ENCODE assay signal across 20 cellular contexts in the genomic region with DNA sequence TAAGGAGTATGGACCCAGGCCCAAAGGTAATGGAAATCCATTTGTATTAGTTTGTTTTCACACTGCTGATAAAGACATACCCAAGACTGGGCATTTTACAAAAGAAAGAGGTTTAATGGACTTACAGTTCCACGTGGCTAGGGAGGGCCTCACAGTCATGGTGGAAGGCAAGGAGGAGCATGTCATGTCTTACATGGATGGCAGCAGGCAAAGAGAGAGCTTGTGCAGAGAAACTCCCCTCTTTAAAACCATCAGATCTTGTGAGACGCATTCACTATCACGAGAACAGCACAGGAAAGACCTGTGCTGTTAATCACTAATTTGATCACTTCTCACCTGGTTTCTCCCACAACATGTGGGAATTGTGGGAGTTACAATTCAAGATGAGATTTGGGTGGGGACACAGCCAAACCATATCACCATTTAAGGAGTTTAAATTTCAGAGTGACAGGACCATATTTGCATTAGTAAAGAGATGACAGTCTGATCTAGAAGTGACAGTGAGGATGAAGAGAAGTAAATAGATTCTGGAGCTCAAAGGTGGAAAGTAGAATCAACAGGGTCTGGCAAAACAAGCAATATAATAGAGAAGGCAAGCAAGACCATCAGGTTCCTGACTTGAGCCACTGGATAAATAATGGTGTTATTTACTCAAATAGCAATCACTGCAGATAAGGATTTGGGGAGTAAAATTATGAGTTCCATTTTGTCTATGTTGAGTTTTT. TPM values are rescaled to one million over a fixed set of nuclear protein-coding genes. Genes with fewer than 3 reads are reported as not detected.
DNase-seq lines count a peak whose midpoint lies in the region; ATAC-seq, FAIRE-seq and TF ChIP-seq lines count a peak whose summit lies in the region.
"Had no signal": no experiment of that assay in that cellular context is flagged by ENCODE, and none has a peak within 500 bp of the region (broad histone marks: within the 10 kb centered on the region; RNA-seq: fewer than 3 reads in every experiment).

No MANE protein-coding gene starts in this region.

- no peak for TF ChIP-seq POLR2A in HepG2 (IDR thresholded peaks at IDR 0.05; ENCODE audit: insufficient read depth in 1 of 2, low read depth in 2 of 2, low read length in 2 of 2)
- no peak for TF ChIP-seq POLR2A in right lobe of liver (IDR thresholded peaks at IDR 0.05)

- H4K20me1 ChIP-seq in HepG2 (ENCODE audit: insufficient read depth, low read length), result no peaks in the 10 kb centered on the region
- H4K20me1 ChIP-seq: BLaER1 treated with 17β-estradiol and CSF1 and Interleukin-3, amounts not matched to agents 10 nM and 100 nM had no signal

- peak; percentile 77 for DNase-seq in HepG2 (ENCODE audit: low spot score)
- no peak for DNase-seq in right lobe of liver
- DNase-seq in mesendoderm, result no peak
- DNase-seq in aorta, result no peak
- DNase-seq in RWPE1 (ENCODE audit: low spot score), result no peak
- DNase-seq: AML-193; Caco-2; Calu3; CD4-positive, alpha-beta T cell; CD8-positive, alpha-beta T cell; DMS79 treated with DMSO at 0.1 percent for 48 hours; GF-D8 had no signal

- H3K4me2 ChIP-seq in HepG2 (ENCODE audit: low read depth, low read length), result no peak overlapping the region
- no peak overlapping the region for H3K4me2 ChIP-seq in mesendoderm (ENCODE audit: low read length)
- H3K4me2 ChIP-seq: A549; BLaER1 treated with 17β-estradiol and CSF1 and Interleukin-3, amounts not matched to agents 10 nM and 100 nM had no signal

- no TSS peak for BruUV-seq in HepG2 (replicated peaks; lab: Mats Ljungman, UMichigan)

- no peak for TF ChIP-seq RAD21 in HepG2 (CRISPR knock-in tag; IDR thresholded peaks at IDR 0.05)

- H3K9me3 ChIP-seq in HepG2 (ENCODE audit: low read length) (peaks cover 10% of the 10 kb centered on the region; the same call in 1 of the 2 replicates), right lobe of liver (no peaks in the 10 kb centered on the region), aorta (ENCODE audit: control insufficient read depth, low read length) (no peaks in the 10 kb centered on the region)
- H3K9me3 ChIP-seq: A549 had no signal

- H3K4me3 ChIP-seq in HepG2 (replicated peaks in 1 of 3; ENCODE audit: insufficient read depth in 1 of 3, low read depth in 2 of 3, low read length in 3 of 3) (no peak overlapping the region), right lobe of liver (no peak overlapping the region), mesendoderm (ENCODE audit: low read length) (no peak overlapping the region), aorta (ENCODE audit: low read length in 2 of 2) (no peak overlapping the region)
- H3K4me3 ChIP-seq: A549; BLaER1 treated with 17β-estradiol and CSF1 and Interleukin-3, amounts not matched to agents 10 nM and 100 nM had no signal

- peak overlapping the region; percentile 53 for H3K27ac ChIP-seq in HepG2 (ENCODE audit: extremely low read length, insufficient read depth, low read length)
- no peak overlapping the region for H3K27ac ChIP-seq in right lobe of liver
- H3K27ac ChIP-seq in mesendoderm (ENCODE audit: low read depth, low read length), result no peak overlapping the region
- H3K27ac ChIP-seq in aorta (ENCODE audit: low read depth in 1 of 2, low read length in 2 of 2), result no peak overlapping the region
- H3K27ac ChIP-seq in RWPE1, result no peak overlapping the region
- H3K27ac ChIP-seq: 22Rv1; A549; BLaER1 treated with 17β-estradiol and CSF1 and Interleukin-3, amounts not matched to agents 10 nM and 100 nM; C4-2B had no signal

- no peak overlapping the region for H2AK5ac ChIP-seq in mesendoderm (ENCODE audit: low read length)

- H2AFZ ChIP-seq in HepG2 (ENCODE audit: low read length), result no peak overlapping the region

- no peak overlapping the region for H4K8ac ChIP-seq in mesendoderm (ENCODE audit: low read depth, low read length)

- peaks cover 80% of the 10 kb centered on the region for H3K4me1 ChIP-seq in HepG2 (ENCODE audit: insufficient read depth, low read length)
- peaks cover 0 to 28% (median 6%) of the 10 kb centered on the region in 4 donors for H3K4me1 ChIP-seq in right lobe of liver
- H3K4me1 ChIP-seq in mesendoderm (ENCODE audit: control insufficient read depth, low read depth, low read length), result peaks cover 6% of the 10 kb centered on the region
- no peaks in the 10 kb centered on the region for H3K4me1 ChIP-seq in aorta (ENCODE audit: control insufficient read depth in 1 of 2, insufficient read depth in 2 of 2, low read length in 2 of 2)
- H3K4me1 ChIP-seq: A549; BLaER1 treated with 17β-estradiol and CSF1 and Interleukin-3, amounts not matched to agents 10 nM and 100 nM had no signal

- H3K79me2 ChIP-seq in HepG2 (ENCODE audit: insufficient read depth, low read length), result no peaks in the 10 kb centered on the region
- no peaks in the 10 kb centered on the region for H3K79me2 ChIP-seq in mesendoderm (ENCODE audit: control insufficient read depth, insufficient read depth, low read length)

- no peak overlapping the region for H2BK120ac ChIP-seq in mesendoderm (ENCODE audit: low read depth, low read length)

- no peak overlapping the region for H3K9ac ChIP-seq in HepG2 (ENCODE audit: insufficient read depth, low read depth, low read length)
- no peak overlapping the region for H3K9ac ChIP-seq in mesendoderm (ENCODE audit: low read length)
- H3K9ac ChIP-seq: BLaER1 treated with 17β-estradiol and CSF1 and Interleukin-3, amounts not matched to agents 10 nM and 100 nM had no signal

- ATAC-seq in HepG2 (0 out of 3 replicates have a peak, but pooled peaks have one; percentile 8), right lobe of liver (no peak), aorta (ENCODE audit: low FRiP score) (no peak)
- ATAC-seq: A549; CD8-positive, alpha-beta T cell had no signal

- H3K23ac ChIP-seq in mesendoderm (ENCODE audit: low read length), result no peak overlapping the region

- TF ChIP-seq EP300 in HepG2 (IDR thresholded peaks at IDR 0.05; ENCODE audit: low read depth in 2 of 2, low read length in 2 of 2) (peak in 1 of 2 experiments; percentile 68; a peak in 2 of 4 replicates), HepG2 (CRISPR knock-in tag; IDR thresholded peaks at IDR 0.05; ENCODE audit: borderline replicate concordance) (0 out of 2 replicates have a peak, but pooled peaks have one; percentile 26)

- no peak overlapping the region for H4K5ac ChIP-seq in mesendoderm (ENCODE audit: low read length)

- H3K36me3 ChIP-seq in HepG2 (replicated peaks in 1 of 2; ENCODE audit: control insufficient read depth in 1 of 2, insufficient read depth in 2 of 2, low read length in 2 of 2), result no peaks in the 10 kb centered on the region
- H3K36me3 ChIP-seq in right lobe of liver, result no peaks in the 10 kb centered on the region
- no peaks in the 10 kb centered on the region for H3K36me3 ChIP-seq in mesendoderm (ENCODE audit: control insufficient read depth, insufficient read depth, low read length)
- H3K36me3 ChIP-seq in aorta (ENCODE audit: control insufficient read depth in 1 of 2, insufficient read depth in 2 of 2, low read length in 1 of 2), result no peaks in the 10 kb centered on the region
- H3K36me3 ChIP-seq: BLaER1 treated with 17β-estradiol and CSF1 and Interleukin-3, amounts not matched to agents 10 nM and 100 nM had no signal

- no peaks in the 10 kb centered on the region for H3K79me1 ChIP-seq in mesendoderm (ENCODE audit: low read length)

- no peak overlapping the region for H3K18ac ChIP-seq in mesendoderm (ENCODE audit: low read length)

- TF ChIP-seq CTCF in HepG2 (CRISPR knock-in tag; IDR thresholded peaks at IDR 0.05) (no peak), right lobe of liver (IDR thresholded peaks at IDR 0.05) (no peak), RWPE1 (conservative IDR thresholded peaks at IDR 0.05; ENCODE audit: low read depth) (no peak)

- H2BK5ac ChIP-seq in mesendoderm (ENCODE audit: low read length), result no peak overlapping the region

- CTCF ChIA-PET in HepG2 (lab: Yijun Ruan, JAX; ENCODE audit: low intra/inter-chr PET ratio, low total read pairs), result interaction anchor here (0.6 kb wide), 1 partner anchor 43 kb away, joined by 3 read pairs; no protein-coding TSS in a partner anchor
- CTCF ChIA-PET in RWPE1 (lab: Yijun Ruan, JAX), result no interaction called here

- in situ Hi-C loops in HepG2 (cut with HindIII; ENCODE audit: extremely low pct_ligation_motif_present, low pct_unique_long_range_greater_than_20kb), result no loop called here

- peak overlapping the region; percentile 74 for H2BK15ac ChIP-seq in mesendoderm (replicated peaks; ENCODE audit: low read depth)

- no peaks in the 10 kb centered on the region for H3K27me3 ChIP-seq in HepG2 (ENCODE audit: control insufficient read depth in 1 of 2, insufficient read depth in 2 of 2, low read length in 2 of 2)
- H3K27me3 ChIP-seq in right lobe of liver, result no peaks in the 10 kb centered on the region
- no peaks in the 10 kb centered on the region for H3K27me3 ChIP-seq in mesendoderm (ENCODE audit: insufficient read depth, low read length, poor library complexity)
- no peaks in the 10 kb centered on the region for H3K27me3 ChIP-seq in aorta (ENCODE audit: control insufficient read depth in 1 of 2, insufficient read depth in 2 of 2, low read length in 1 of 2)

- 87% methylated on average over 3 of the region's 3 CpGs for WGBS in HepG2 (ENCODE audit: low lambda C conversion rate)
- WGBS in right lobe of liver (ENCODE audit: insufficient coverage, low coverage, low lambda C conversion rate, missing lambda C conversion rate), result 73% methylated on average over 3 of the region's 3 CpGs
- no CpG with 5 or more reads among the region's 3 CpGs for WGBS in mesendoderm (ENCODE audit: extremely low coverage, insufficient coverage, low lambda C conversion rate)
- 83 to 87% methylated on average over 3 of the region's 3 CpGs for WGBS in aorta, 2 donors

- FAIRE-seq in HepG2 (lab: Jason Lieb, UNC), result no peak
- FAIRE-seq: A549, D721Med, G401.6, GM12891, GM19239 had no signal

- no peak overlapping the region for H3K56ac ChIP-seq in mesendoderm (ENCODE audit: low read length)

- intact Hi-C loops in HepG2 (cut with micrococcal nuclease; ENCODE audit: unreplicated experiment) (no loop called here), right lobe of liver (cut with DNase I) (no loop called here), aorta (cut with DNase I) (no loop called here)

- no peak overlapping the region for H3K4ac ChIP-seq in mesendoderm (ENCODE audit: low read depth, low read length)

- POLR2A ChIA-PET in HepG2 (lab: Yijun Ruan, JAX) (interaction anchor here (0.6 to 1.2 kb wide), 2 partner anchors 38 kb away, joined by 3 to 4 read pairs; no protein-coding TSS in a partner anchor), RWPE1 (lab: Yijun Ruan, JAX; ENCODE audit: low non-redundant PET) (no interaction called here)

RNA-seq across cellular contexts. Expression of gene FAM169A, which starts 7.5 kb away (rescaled TPM):
- total RNA-seq in HepG2 (2016; rRNA removed; fragmentation: Illumina TruSeq; extraction: Trizol) (84.8 and 110 TPM in 2 replicates), right lobe of liver (1 to 10 TPM; 1.2 to 7.5 (median 4.1) TPM), aorta (1 to 10 TPM; 1.0 to 2.2 TPM)
- total RNA-seq in HepG2 (2016; cell fraction: cytosol; rRNA removed; fragmentation: Illumina TruSeq; extraction: Trizol; ENCODE audit: low read depth), result 657 and 772 TPM in 2 replicates
- total RNA-seq in HepG2 (2016; cell fraction: insoluble cytoplasmic fraction; rRNA removed; fragmentation: Illumina TruSeq; extraction: Trizol), result 82.4 and 105 TPM in 2 replicates
- total RNA-seq in HepG2 (2016; cell fraction: membrane; rRNA removed; fragmentation: Illumina TruSeq; extraction: Trizol), result 249 and 285 TPM in 2 replicates
- 76.1 and 83.8 TPM in 2 replicates for total RNA-seq in HepG2 (2016; cell fraction: nucleus; rRNA removed; fragmentation: Illumina TruSeq; extraction: Trizol)
- polyA plus RNA-seq in HepG2 (2011; rRNA removed) (18.8 and 21.1 TPM in 2 replicates), aorta (under 1 TPM; 0.13 to 0.25 TPM)
- polyA plus RNA-seq in HepG2 (2011; cell fraction: cytosol; rRNA removed), result 9.6 and 15.9 TPM in 2 replicates
- polyA plus RNA-seq in HepG2 (2011; cell fraction: nucleus; rRNA removed), result 19.5 and 21.4 TPM in 2 replicates
- polyA plus RNA-seq in HepG2 (2012), result 23.9 and 38.1 TPM in 2 replicates
- 0.95 and 1.1 TPM in 2 replicates for polyA plus RNA-seq in HepG2 (2016; cell fraction: cytosol; fragmentation: Illumina TruSeq; extraction: Trizol; ENCODE audit: low read depth)
- polyA plus RNA-seq in HepG2 (2016; cell fraction: insoluble cytoplasmic fraction; fragmentation: Illumina TruSeq; extraction: Trizol; ENCODE audit: low read depth), result 25.7 and 29.8 TPM in 2 replicates
- polyA plus RNA-seq in HepG2 (2016; cell fraction: membrane; fragmentation: Illumina TruSeq; extraction: Trizol; ENCODE audit: low read depth), result 4.1 and 4.5 TPM in 2 replicates
- 48.9 and 51.5 TPM in 2 replicates for polyA plus RNA-seq in HepG2 (2016; cell fraction: nucleus; fragmentation: Illumina TruSeq; extraction: Trizol; ENCODE audit: insufficient read depth, low read depth)
- 30.7 TPM in 1 of 2 replicates, not detected in the other for polyA minus RNA-seq in HepG2 (2011; rRNA and poly(A)+ RNA removed; ENCODE audit: low replicate concordance)
- polyA minus RNA-seq in HepG2 (2011; cell fraction: cytosol; rRNA and poly(A)+ RNA removed), result 38.6 and 46.9 TPM in 2 replicates
- polyA minus RNA-seq in HepG2 (2011; cell fraction: nucleus; rRNA and poly(A)+ RNA removed), result 108 and 113 TPM in 2 replicates
- 25.3 TPM for polyA plus RNA-seq in mesendoderm (2013, experiment 1 of 2)
- polyA plus RNA-seq in mesendoderm (2013, experiment 2 of 2), result 24.4 TPM

Comparison
In these comparisons a context has a peak if more than half of its experiments do, and no peak if none do; other contexts are left out.
1. RNA of gene FAM169A, which starts 7.5 kb away (total RNA-seq): 76.1 to 772 TPM in HepG2; 1.2 to 7.5 TPM in right lobe of liver and 1.0 to 2.2 TPM in aorta; every median in the first group is over 4 times any median in the second.